In genomic region chr1:173294853-173295252, GRCh38 we compare ENCODE assay signal across 1 cellular context.
TF ChIP-seq lines count a peak whose summit lies in the region.

No MANE protein-coding gene starts in this region.

TF ChIP-seq in GM12878, 131 proteins besides CTCF, POLR2A, EP300 and RAD21 (continued from another document):
- TF ChIP-seq E4F1 (IDR thresholded peaks at IDR 0.05; ENCODE audit: borderline replicate concordance, partially characterized antibody) (no peak), RUNX3 (IDR thresholded peaks at IDR 0.05; ENCODE audit: low read length) (peak; percentile 54; the same call in 1 of the 2 replicates), NR2C1 (IDR thresholded peaks at IDR 0.05) (no peak)
